In the genomic region with DNA sequence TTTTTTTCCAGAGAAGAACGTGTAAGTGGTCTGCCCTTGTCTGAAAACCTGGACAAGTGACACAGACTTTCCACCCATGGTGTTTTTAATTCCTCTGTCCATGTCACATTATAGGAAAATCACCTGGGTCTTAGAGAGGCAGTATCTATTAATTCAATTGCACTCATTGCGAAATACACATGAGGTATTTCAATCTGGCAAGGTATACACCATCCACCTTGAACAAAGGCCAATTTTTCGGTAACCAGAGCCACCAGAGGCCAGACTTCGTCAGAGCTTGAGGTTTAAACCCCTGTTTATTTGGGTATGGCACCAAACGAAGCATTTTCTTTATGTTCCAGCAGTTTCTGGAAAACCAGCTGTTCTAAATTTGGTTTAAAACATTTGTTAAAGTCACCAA, we compare ENCODE assay signal across 22 cellular contexts.
DNase-seq lines count a peak whose midpoint lies in the region; ATAC-seq, FAIRE-seq and TF ChIP-seq lines count a peak whose summit lies in the region.
"Had no signal": no experiment of that assay in that cellular context is flagged by ENCODE, and none has a peak within 500 bp of the region (broad histone marks: within the 10 kb centered on the region; RNA-seq: fewer than 3 reads in every experiment).

No MANE protein-coding gene starts in this region.

- FAIRE-seq in pancreas (lab: Jason Lieb, UNC): no peak
- FAIRE-seq: endothelial cell of umbilical vein had no signal

- peaks cover 12% of the 10 kb centered on the region for H3K36me3 Mint-ChIP-seq in HFFc6 (ENCODE audit: low read depth)
- H3K36me3 Mint-ChIP-seq in stimulated activated memory B cell treated with anti-CD40 and anti-IgM and Interleukin-4, amounts not matched to agents 10 μg/mL and 1 μg/mL and 100 μg/mL, for 72 hours: no peaks in the 10 kb centered on the region

- H3K27ac Mint-ChIP-seq in HFFc6: no peak overlapping the region
- no peak overlapping the region for H3K27ac Mint-ChIP-seq in stimulated activated memory B cell treated with anti-CD40 and anti-IgM and Interleukin-4, amounts not matched to agents 10 μg/mL and 1 μg/mL and 100 μg/mL, for 72 hours

- H3K4me3 Mint-ChIP-seq in HFFc6: no peak overlapping the region
- no peak overlapping the region for H3K4me3 Mint-ChIP-seq in stimulated activated memory B cell treated with anti-CD40 and anti-IgM and Interleukin-4, amounts not matched to agents 10 μg/mL and 1 μg/mL and 100 μg/mL, for 72 hours

- H3K4me1 ChIP-seq in heart left ventricle: peaks cover 0 to 36% (median 10%) of the 10 kb centered on the region in 12 donors
- H3K4me1 ChIP-seq in pancreas: peaks cover 0 to 13% (median 7%) of the 10 kb centered on the region in 3 donors
- no peaks in the 10 kb centered on the region for H3K4me1 ChIP-seq in aorta (ENCODE audit: control insufficient read depth in 1 of 2, insufficient read depth in 2 of 2, low read length in 2 of 2)
- H3K4me1 ChIP-seq: BLaER1 treated with 17β-estradiol and CSF1 and Interleukin-3, amounts not matched to agents 10 nM and 100 nM; HAP-1; SJSA1 had no signal

- peaks cover 0 to 8% (median 0%) of the 10 kb centered on the region in 9 donors for H3K27me3 ChIP-seq in heart left ventricle
- no peaks in the 10 kb centered on the region for H3K27me3 ChIP-seq in pancreas
- H3K27me3 ChIP-seq in aorta (ENCODE audit: control insufficient read depth in 1 of 2, insufficient read depth in 2 of 2, low read length in 1 of 2): no peaks in the 10 kb centered on the region
- H3K27me3 ChIP-seq: SJSA1 had no signal

- intact Hi-C loops in Right ventricle myocardium inferior (cut with DNase I): loop anchor here (5.0 kb wide), 1 partner anchor 95 kb away; no protein-coding TSS in a partner anchor
- intact Hi-C loops in cardiac septum (cut with DNase I): loop anchor here (10.0 kb wide), 1 partner anchor 97 kb away; no protein-coding TSS in a partner anchor
- intact Hi-C loops in heart left ventricle (cut with DNase I): loop anchor here in 1 of 10 donors (5.0 kb wide), 1 partner anchor 95 kb away; no protein-coding TSS in a partner anchor
- intact Hi-C loops in pancreas (cut with DNase I): no loop called here
- intact Hi-C loops in aorta (cut with DNase I): no loop called here

- no peaks in the 10 kb centered on the region; the same call in none of the 2 replicates for H3K27me3 Mint-ChIP-seq in HFFc6 (ENCODE audit: insufficient read depth)
- no peaks in the 10 kb centered on the region for H3K27me3 Mint-ChIP-seq in stimulated activated memory B cell treated with anti-CD40 and anti-IgM and Interleukin-4, amounts not matched to agents 10 μg/mL and 1 μg/mL and 100 μg/mL, for 72 hours

- no peak for TF ChIP-seq POLR2A in heart left ventricle (IDR thresholded peaks at IDR 0.05)

- H3K4me1 Mint-ChIP-seq in HFFc6 (ENCODE audit: low read depth): no peaks in the 10 kb centered on the region
- H3K4me1 Mint-ChIP-seq in stimulated activated memory B cell treated with anti-CD40 and anti-IgM and Interleukin-4, amounts not matched to agents 10 μg/mL and 1 μg/mL and 100 μg/mL, for 72 hours: no peaks in the 10 kb centered on the region

- H3K27ac ChIP-seq in heart left ventricle: peak overlapping the region in 10 of 12 donors; percentile 23 to 74 (median 61)
- H3K27ac ChIP-seq in pancreas: peak overlapping the region in 3 of 4 donors; percentile 57 to 67 (median 66)
- H3K27ac ChIP-seq in aorta (ENCODE audit: low read depth in 1 of 2, low read length in 2 of 2): no peak overlapping the region
- H3K27ac ChIP-seq: BLaER1 treated with 17β-estradiol and CSF1 and Interleukin-3, amounts not matched to agents 10 nM and 100 nM; KMS-11; SJSA1 had no signal

- H3K9me3 ChIP-seq in heart left ventricle: no peaks in the 10 kb centered on the region
- no peaks in the 10 kb centered on the region for H3K9me3 ChIP-seq in pancreas
- H3K9me3 ChIP-seq in aorta (ENCODE audit: control insufficient read depth, low read length): no peaks in the 10 kb centered on the region
- H3K9me3 ChIP-seq: HAP-1 had no signal

- H3K9me3 Mint-ChIP-seq in HFFc6: peaks cover 64% of the 10 kb centered on the region
- peaks cover 13% of the 10 kb centered on the region for H3K9me3 Mint-ChIP-seq in stimulated activated memory B cell treated with anti-CD40 and anti-IgM and Interleukin-4, amounts not matched to agents 10 μg/mL and 1 μg/mL and 100 μg/mL, for 72 hours

- no peak for TF ChIP-seq CTCF in heart left ventricle (IDR thresholded peaks at IDR 0.05)
- TF ChIP-seq CTCF in pancreas (IDR thresholded peaks at IDR 0.05): no peak
- TF ChIP-seq CTCF in HFFc6 (IDR thresholded peaks at IDR 0.05): no peak

- WGBS in heart left ventricle, 4 donors: 33 to 47% (median 40%) methylated on average over 5 of the region's 5 CpGs
- 10% methylated on average over 5 of the region's 5 CpGs for WGBS in pancreas, 2 donors
- 17 to 29% methylated on average over 5 of the region's 5 CpGs for WGBS in aorta, 2 donors

- H3K36me3 ChIP-seq in heart left ventricle (no peaks in the 10 kb centered on the region), pancreas (no peaks in the 10 kb centered on the region), aorta (ENCODE audit: control insufficient read depth in 1 of 2, insufficient read depth in 2 of 2, low read length in 1 of 2) (no peaks in the 10 kb centered on the region)
- H3K36me3 ChIP-seq: BLaER1 treated with 17β-estradiol and CSF1 and Interleukin-3, amounts not matched to agents 10 nM and 100 nM; HAP-1; SJSA1 had no signal

- peak; percentile 24 for ATAC-seq in Right ventricle myocardium inferior
- ATAC-seq in heart left ventricle: peak in 1 of 4 donors; percentile 41
- peak; percentile 83 to 90 (median 88) for ATAC-seq in pancreas
- peak; percentile 27 for ATAC-seq in aorta (ENCODE audit: low FRiP score)
- no peak for ATAC-seq in stimulated activated memory B cell treated with anti-CD40 and anti-IgM and Interleukin-4, amounts not matched to agents 10 μg/mL and 1 μg/mL and 100 μg/mL, for 72 hours
- ATAC-seq: Panc1 had no signal

- H3K4me3 ChIP-seq in heart left ventricle: peak overlapping the region in 1 of 12 donors; percentile 16
- no peak overlapping the region for H3K4me3 ChIP-seq in pancreas
- no peak overlapping the region for H3K4me3 ChIP-seq in aorta (ENCODE audit: low read length in 2 of 2)
- H3K4me3 ChIP-seq: BLaER1 treated with 17β-estradiol and CSF1 and Interleukin-3, amounts not matched to agents 10 nM and 100 nM; HAP-1; SJSA1 had no signal

- no peak for DNase-seq in Right ventricle myocardium inferior (ENCODE audit: missing footprints)
- no peak for DNase-seq in cardiac septum (ENCODE audit: low spot score)
- DNase-seq in heart left ventricle: no peak
- DNase-seq in pancreas: peak in 2 of 6 donors; percentile 46 to 63
- no peak for DNase-seq in aorta
- no peak for DNase-seq in activated effector memory CD4-positive, alpha-beta T cell treated with Interleukin-2 at 50 U/mL for 16 hours
- no peak for DNase-seq in HFFc6
- DNase-seq: activated naive CD4-positive, alpha-beta T cell treated with Interleukin-2 at 50 U/mL for 16 hours; activated T-cell treated with anti-CD3 and anti-CD28 coated beads, Interleukin-2, amount 50 U/mL, for 1 hour; Calu3; central memory CD4-positive, alpha-beta T cell; hippocampal formation; NCI-H187 treated with DMSO at 0.1 percent for 48 hours; NCI-H446; NK-92 treated with Interleukin-12 subunit alpha and Interleukin-12 subunit beta, amount 100 ng/mL, for 24 hours had no signal

Comparison
In these comparisons a context has a peak if more than half of its experiments do, and no peak if none do; other contexts are left out.
1. H3K27ac ChIP-seq: peak in heart left ventricle (10 of 12) and pancreas (3 of 4); none in aorta (0 of 2).
2. intact Hi-C loops: an anchor here in Right ventricle myocardium inferior (5.0 kb wide) and cardiac septum (10.0 kb wide); none called in pancreas and aorta.